14 cellular contexts compared by ENCODE assay signal in genomic region chr4:1731180-1731579, GRCh38. TPM values are rescaled to one million over a fixed set of nuclear protein-coding genes. Genes with fewer than 3 reads are reported as not detected.
DNase-seq lines count a peak whose midpoint lies in the region; ATAC-seq and TF ChIP-seq lines count a peak whose summit lies in the region.
"Had no signal": no experiment of that assay in that cellular context is flagged by ENCODE, and none has a peak within 500 bp of the region (broad histone marks: within the 10 kb centered on the region; RNA-seq: fewer than 3 reads in every experiment).

No MANE protein-coding gene starts in this region.

- H3K36me3 ChIP-seq in osteoblast (ENCODE audit: insufficient read depth, low read length), result peaks cover 46% of the 10 kb centered on the region
- H3K36me3 ChIP-seq: colonic mucosa had no signal

- no peak overlapping the region for H3K4me3 ChIP-seq in osteoblast (ENCODE audit: insufficient read depth, low read length)
- H3K4me3 ChIP-seq: adrenal gland, colonic mucosa, GM23248, upper lobe of right lung had no signal

- H3K4me2 ChIP-seq in osteoblast (ENCODE audit: insufficient read depth, low read length), result no peak overlapping the region
- H3K4me2 ChIP-seq: SK-N-SH had no signal

- H4K20me1 ChIP-seq in osteoblast (ENCODE audit: insufficient read depth, low read length), result peaks cover 9% of the 10 kb centered on the region

- no peak overlapping the region for H3K4me3 Mint-ChIP-seq in activated T-cell treated with anti-CD3 and anti-CD28 coated beads, Interleukin-2, amount 50 U/mL, for 72 hours
- peak overlapping the region; percentile 31 for H3K4me3 Mint-ChIP-seq in activated T-helper 17 cell treated with anti-CD3 and anti-CD28 coated beads, Interleukin-2, amount 50 U/mL, for 72 hours
- H3K4me3 Mint-ChIP-seq: stimulated activated memory B cell treated with anti-CD40 and anti-IgM and Interleukin-4, amounts not matched to agents 10 μg/mL and 1 μg/mL and 100 μg/mL, for 72 hours had no signal

- H3K27me3 ChIP-seq in osteoblast (ENCODE audit: insufficient read depth, low read length), result no peaks in the 10 kb centered on the region
- H3K27me3 ChIP-seq: adrenal gland, colonic mucosa, upper lobe of right lung had no signal

- H3K9me3 ChIP-seq in osteoblast (ENCODE audit: low read depth, low read length), result no peaks in the 10 kb centered on the region
- H3K9me3 ChIP-seq: adrenal gland, colonic mucosa, SK-N-SH, upper lobe of right lung had no signal

- H3K27ac Mint-ChIP-seq in activated T-cell treated with anti-CD3 and anti-CD28 coated beads, Interleukin-2, amount 50 U/mL, for 72 hours, result no peak overlapping the region
- H3K27ac Mint-ChIP-seq in activated T-helper 17 cell treated with anti-CD3 and anti-CD28 coated beads, Interleukin-2, amount 50 U/mL, for 72 hours, result peak overlapping the region; percentile 48
- H3K27ac Mint-ChIP-seq: stimulated activated memory B cell treated with anti-CD40 and anti-IgM and Interleukin-4, amounts not matched to agents 10 μg/mL and 1 μg/mL and 100 μg/mL, for 72 hours had no signal

- ATAC-seq in activated T-cell treated with anti-CD3 and anti-CD28 coated beads, Interleukin-2, amount 50 U/mL, for 72 hours (replicated peaks in 1 of 2), result peak; percentile 81 to 86
- ATAC-seq in activated T-helper 17 cell treated with anti-CD3 and anti-CD28 coated beads, Interleukin-2, amount 50 U/mL, for 72 hours (replicated peaks), result peak; percentile 94
- ATAC-seq in HG02588 (IDR thresholded peaks at IDR 0.05; ENCODE audit: unreplicated experiment) (no peak), HG03457 (IDR thresholded peaks at IDR 0.05; ENCODE audit: unreplicated experiment) (no peak)
- ATAC-seq: stimulated activated memory B cell treated with anti-CD40 and anti-IgM and Interleukin-4, amounts not matched to agents 10 μg/mL and 1 μg/mL and 100 μg/mL, for 72 hours; upper lobe of right lung had no signal

- no peak overlapping the region for H2AFZ ChIP-seq in osteoblast (ENCODE audit: low read length)
- H2AFZ ChIP-seq: GM23248 had no signal

- peaks cover 17 to 47% of the 10 kb centered on the region in 2 donors for H3K36me3 Mint-ChIP-seq in activated T-cell treated with anti-CD3 and anti-CD28 coated beads, Interleukin-2, amount 50 U/mL, for 72 hours (ENCODE audit: insufficient read depth in 2 of 2)
- peaks cover 97% of the 10 kb centered on the region for H3K36me3 Mint-ChIP-seq in activated T-helper 17 cell treated with anti-CD3 and anti-CD28 coated beads, Interleukin-2, amount 50 U/mL, for 72 hours (ENCODE audit: low read depth)

- peaks cover 64% of the 10 kb centered on the region for H3K79me2 ChIP-seq in osteoblast (ENCODE audit: insufficient read depth, low read length)

- no peak overlapping the region for H3K27ac ChIP-seq in osteoblast (ENCODE audit: low read depth, low read length)
- H3K27ac ChIP-seq: adrenal gland, colonic mucosa, GM23248, upper lobe of right lung had no signal

- H3K9me3 Mint-ChIP-seq in activated T-cell treated with anti-CD3 and anti-CD28 coated beads, Interleukin-2, amount 50 U/mL, for 72 hours, result no peaks in the 10 kb centered on the region
- H3K9me3 Mint-ChIP-seq in activated T-helper 17 cell treated with anti-CD3 and anti-CD28 coated beads, Interleukin-2, amount 50 U/mL, for 72 hours, result no peaks in the 10 kb centered on the region
- H3K9me3 Mint-ChIP-seq: stimulated activated memory B cell treated with anti-CD40 and anti-IgM and Interleukin-4, amounts not matched to agents 10 μg/mL and 1 μg/mL and 100 μg/mL, for 72 hours had no signal

- DNase-seq in activated T-cell treated with anti-CD3 and anti-CD28 coated beads, Interleukin-2, amount 50 U/mL, for 72 hours, result peak in 1 of 2 donors; percentile 34
- DNase-seq in activated T-cell treated with anti-CD3 and anti-CD28 coated beads, Interleukin-2, amount 50 U/mL, for 48 hours, result no peak
- DNase-seq in HPDE6-E6E7 (ENCODE audit: extremely low spot score) (peak; percentile 65), osteoblast (ENCODE audit: insufficient read length, low spot score, missing footprints) (peak; percentile 83), inferior parietal cortex (ENCODE audit: extremely low spot score) (no peak)
- DNase-seq: adrenal gland, colonic mucosa, GM23248, upper lobe of right lung had no signal

- peaks cover 18% of the 10 kb centered on the region for H3K4me1 ChIP-seq in osteoblast (ENCODE audit: insufficient read depth, low read length)
- H3K4me1 ChIP-seq: adrenal gland, colonic mucosa had no signal

- TF ChIP-seq CTCF in osteoblast (IDR thresholded peaks at IDR 0.05; ENCODE audit: extremely low read depth, low read depth, low read length), result no peak

- H3K4me1 Mint-ChIP-seq in activated T-cell treated with anti-CD3 and anti-CD28 coated beads, Interleukin-2, amount 50 U/mL, for 72 hours (ENCODE audit: low read depth), result peaks cover 53% of the 10 kb centered on the region
- peaks cover 11% of the 10 kb centered on the region for H3K4me1 Mint-ChIP-seq in activated T-helper 17 cell treated with anti-CD3 and anti-CD28 coated beads, Interleukin-2, amount 50 U/mL, for 72 hours

- H3K27me3 Mint-ChIP-seq in activated T-cell treated with anti-CD3 and anti-CD28 coated beads, Interleukin-2, amount 50 U/mL, for 72 hours (ENCODE audit: low read depth), result no peaks in the 10 kb centered on the region
- no peaks in the 10 kb centered on the region for H3K27me3 Mint-ChIP-seq in activated T-helper 17 cell treated with anti-CD3 and anti-CD28 coated beads, Interleukin-2, amount 50 U/mL, for 72 hours
- H3K27me3 Mint-ChIP-seq: stimulated activated memory B cell treated with anti-CD40 and anti-IgM and Interleukin-4, amounts not matched to agents 10 μg/mL and 1 μg/mL and 100 μg/mL, for 72 hours had no signal

RNA-seq across cellular contexts. Expression of gene TACC3, which starts 9.9 kb away (rescaled TPM):
- 100 to 1,000 TPM; 172 to 206 TPM for total RNA-seq in activated T-cell treated with anti-CD3 and anti-CD28 coated beads, Interleukin-2, amount 50 U/mL, for 72 hours
- total RNA-seq in activated T-helper 17 cell treated with anti-CD3 and anti-CD28 coated beads, Interleukin-2, amount 50 U/mL, for 72 hours, result 100 to 1,000 TPM; 151 to 204 TPM
- total RNA-seq in osteoblast, result 3.2 and 4.0 TPM in 2 replicates

RNA-seq across cellular contexts. Expression of gene TMEM129, which starts 10.1 kb away (rescaled TPM):
- 10 to 100 TPM; 20.4 to 22.1 TPM for total RNA-seq in activated T-cell treated with anti-CD3 and anti-CD28 coated beads, Interleukin-2, amount 50 U/mL, for 72 hours
- 10 to 100 TPM; 15.7 to 16.0 TPM for total RNA-seq in activated T-helper 17 cell treated with anti-CD3 and anti-CD28 coated beads, Interleukin-2, amount 50 U/mL, for 72 hours
- 37.1 and 38.0 TPM in 2 replicates for total RNA-seq in osteoblast

RNA-seq across cellular contexts. Expression of gene SLBP, which starts 19.1 kb away (rescaled TPM):
- total RNA-seq in activated T-cell treated with anti-CD3 and anti-CD28 coated beads, Interleukin-2, amount 50 U/mL, for 72 hours, result 10 to 100 TPM; 56.4 to 63.1 TPM
- 100 to 1,000 TPM in 1 of 2 donors, 10 to 100 TPM in 1; 68.2 to 132 TPM for total RNA-seq in activated T-helper 17 cell treated with anti-CD3 and anti-CD28 coated beads, Interleukin-2, amount 50 U/mL, for 72 hours
- total RNA-seq in osteoblast, result 51.9 and 55.7 TPM in 2 replicates

RNA-seq across cellular contexts. Expression of gene FAM53A, which starts 47.1 kb away (rescaled TPM):
- total RNA-seq in activated T-cell treated with anti-CD3 and anti-CD28 coated beads, Interleukin-2, amount 50 U/mL, for 72 hours, result 1 to 10 TPM; 1.4 to 4.0 TPM
- 1 to 10 TPM; 1.8 to 2.6 TPM for total RNA-seq in activated T-helper 17 cell treated with anti-CD3 and anti-CD28 coated beads, Interleukin-2, amount 50 U/mL, for 72 hours
- 3.8 and 4.3 TPM in 2 replicates for total RNA-seq in osteoblast

Comparison
In these comparisons a context has a peak if more than half of its experiments do, and no peak if none do; other contexts are left out.
1. ATAC-seq: peak in activated T-cell treated with anti-CD3 and anti-CD28 coated beads, Interleukin-2, amount 50 U/mL, for 72 hours (2 of 2) and activated T-helper 17 cell treated with anti-CD3 and anti-CD28 coated beads, Interleukin-2, amount 50 U/mL, for 72 hours (single experiment); none in HG02588 (single experiment) and HG03457 (single experiment).
2. DNase-seq: peak in HPDE6-E6E7 (single experiment) and osteoblast (single experiment); none in activated T-cell treated with anti-CD3 and anti-CD28 coated beads, Interleukin-2, amount 50 U/mL, for 48 hours (0 of 2) and inferior parietal cortex (single experiment).
3. RNA of gene TACC3, which starts 9.9 kb away (total RNA-seq): 172 to 206 TPM in activated T-cell treated with anti-CD3 and anti-CD28 coated beads, Interleukin-2, amount 50 U/mL, for 72 hours and 151 to 204 TPM in activated T-helper 17 cell treated with anti-CD3 and anti-CD28 coated beads, Interleukin-2, amount 50 U/mL, for 72 hours; 3.2 to 4.0 TPM in osteoblast; every median in the first group is over 10 times any median in the second.